1 cellular context compared by ENCODE assay signal in genomic region chr20:35226775-35227681, GRCh38.
TF ChIP-seq lines count a peak whose summit lies in the region.

No MANE protein-coding gene starts in this region.

TF ChIP-seq in HepG2, 621 proteins besides CTCF, POLR2A, EP300 and RAD21 (continued from another document and continues in another):
- TF ChIP-seq, protein P1, sequence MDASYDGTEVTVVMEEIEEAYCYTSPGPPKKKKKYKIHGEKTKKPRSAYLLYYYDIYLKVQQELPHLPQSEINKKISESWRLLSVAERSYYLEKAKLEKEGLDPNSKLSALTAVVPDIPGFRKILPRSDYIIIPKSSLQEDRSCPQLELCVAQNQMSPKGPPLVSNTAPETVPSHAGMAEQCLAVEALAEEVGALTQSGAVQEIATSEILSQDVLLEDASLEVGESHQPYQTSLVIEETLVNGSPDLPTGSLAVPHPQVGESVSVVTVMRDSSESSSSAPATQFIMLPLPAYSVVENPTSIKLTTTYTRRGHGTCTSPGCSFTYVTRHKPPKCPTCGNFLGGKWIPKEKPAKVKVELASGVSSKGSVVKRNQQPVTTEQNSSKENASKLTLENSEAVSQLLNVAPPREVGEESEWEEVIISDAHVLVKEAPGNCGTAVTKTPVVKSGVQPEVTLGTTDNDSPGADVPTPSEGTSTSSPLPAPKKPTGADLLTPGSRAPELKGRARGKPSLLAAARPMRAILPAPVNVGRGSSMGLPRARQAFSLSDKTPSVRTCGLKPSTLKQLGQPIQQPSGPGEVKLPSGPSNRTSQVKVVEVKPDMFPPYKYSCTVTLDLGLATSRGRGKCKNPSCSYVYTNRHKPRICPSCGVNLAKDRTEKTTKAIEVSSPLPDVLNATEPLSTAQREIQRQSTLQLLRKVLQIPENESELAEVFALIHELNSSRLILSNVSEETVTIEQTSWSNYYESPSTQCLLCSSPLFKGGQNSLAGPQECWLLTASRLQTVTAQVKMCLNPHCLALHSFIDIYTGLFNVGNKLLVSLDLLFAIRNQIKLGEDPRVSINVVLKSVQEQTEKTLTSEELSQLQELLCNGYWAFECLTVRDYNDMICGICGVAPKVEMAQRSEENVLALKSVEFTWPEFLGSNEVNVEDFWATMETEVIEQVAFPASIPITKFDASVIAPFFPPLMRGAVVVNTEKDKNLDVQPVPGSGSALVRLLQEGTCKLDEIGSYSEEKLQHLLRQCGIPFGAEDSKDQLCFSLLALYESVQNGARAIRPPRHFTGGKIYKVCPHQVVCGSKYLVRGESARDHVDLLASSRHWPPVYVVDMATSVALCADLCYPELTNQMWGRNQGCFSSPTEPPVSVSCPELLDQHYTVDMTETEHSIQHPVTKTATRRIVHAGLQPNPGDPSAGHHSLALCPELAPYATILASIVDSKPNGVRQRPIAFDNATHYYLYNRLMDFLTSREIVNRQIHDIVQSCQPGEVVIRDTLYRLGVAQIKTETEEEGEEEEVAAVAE (CRISPR knock-in tag; IDR thresholded peaks at IDR 0.05; ENCODE audit: borderline replicate concordance): peak; percentile 84; the same call in 1 of the 2 replicates
- TF ChIP-seq HDAC6 (IDR thresholded peaks at IDR 0.05; ENCODE audit: low read depth, low read length) (no peak), ATF7 (IDR thresholded peaks at IDR 0.05) (no peak), ATF7 (CRISPR knock-in tag; IDR thresholded peaks at IDR 0.05) (peak; percentile 67; the same call in 1 of the 2 replicates), JDP2 (CRISPR knock-in tag; IDR thresholded peaks at IDR 0.05; ENCODE audit: borderline replicate concordance) (no peak; the same call in 1 of the 2 replicates), ZNF326 (CRISPR knock-in tag; IDR thresholded peaks at IDR 0.05; ENCODE audit: borderline replicate concordance) (no peak), MZF1 (CRISPR knock-in tag; IDR thresholded peaks at IDR 0.05; ENCODE audit: borderline replicate concordance) (no peak), MATR3 (CRISPR knock-in tag; IDR thresholded peaks at IDR 0.05) (no peak), BHLHE40 (IDR thresholded peaks at IDR 0.05; ENCODE audit: low read length) (peak; percentile 42; the same call in 1 of the 2 replicates), ATM (IDR thresholded peaks at IDR 0.05; ENCODE audit: borderline replicate concordance) (no peak), IKZF5 (CRISPR knock-in tag; IDR thresholded peaks at IDR 0.05) (peak; percentile 91; the same call in 1 of the 2 replicates), NBN (conservative IDR thresholded peaks at IDR 0.05) (no peak), IRX3 (CRISPR knock-in tag; IDR thresholded peaks at IDR 0.05; ENCODE audit: borderline replicate concordance, low read depth) (peak; percentile 97; the same call in 1 of the 2 replicates), PRPF4 (IDR thresholded peaks at IDR 0.05; ENCODE audit: low read depth, low read length, poor library complexity, severe bottlenecking) (no peak), ZFP36 (IDR thresholded peaks at IDR 0.05; ENCODE audit: borderline replicate concordance, low read depth, low read length, partially characterized antibody) (no peak), PHF21A (CRISPR knock-in tag; IDR thresholded peaks at IDR 0.05) (no peak), ZBED4 (CRISPR knock-in tag; IDR thresholded peaks at IDR 0.05; ENCODE audit: borderline replicate concordance) (peak; percentile 92), ZNF30 (CRISPR knock-in tag; IDR thresholded peaks at IDR 0.05) (peak; percentile 93; the same call in 1 of the 2 replicates), ZNF280B (CRISPR knock-in tag; IDR thresholded peaks at IDR 0.05; ENCODE audit: borderline replicate concordance) (peak; percentile 93), KLF11 (CRISPR knock-in tag; IDR thresholded peaks at IDR 0.05) (peak; percentile 97), ETV5 (CRISPR knock-in tag; IDR thresholded peaks at IDR 0.05; ENCODE audit: borderline replicate concordance) (peak; percentile 52; the same call in 1 of the 2 replicates), EEA1 (CRISPR knock-in tag; IDR thresholded peaks at IDR 0.05; ENCODE audit: borderline replicate concordance) (peak; percentile 81; the same call in 1 of the 2 replicates), MYNN (CRISPR knock-in tag; IDR thresholded peaks at IDR 0.05; ENCODE audit: low read depth) (no peak), U2AF2 (IDR thresholded peaks at IDR 0.05; ENCODE audit: low read depth, low read length) (no peak), ZBTB34 (CRISPR knock-in tag; IDR thresholded peaks at IDR 0.05) (no peak), TERF1 (CRISPR knock-in tag; IDR thresholded peaks at IDR 0.05) (peak; percentile 93; the same call in 1 of the 2 replicates), ZNF790 (CRISPR knock-in tag; IDR thresholded peaks at IDR 0.05; ENCODE audit: borderline replicate concordance) (peak; percentile 99; the same call in 1 of the 2 replicates), KMT2B (CRISPR knock-in tag; IDR thresholded peaks at IDR 0.05) (peak; percentile 83)
- TF ChIP-seq, protein P2, sequence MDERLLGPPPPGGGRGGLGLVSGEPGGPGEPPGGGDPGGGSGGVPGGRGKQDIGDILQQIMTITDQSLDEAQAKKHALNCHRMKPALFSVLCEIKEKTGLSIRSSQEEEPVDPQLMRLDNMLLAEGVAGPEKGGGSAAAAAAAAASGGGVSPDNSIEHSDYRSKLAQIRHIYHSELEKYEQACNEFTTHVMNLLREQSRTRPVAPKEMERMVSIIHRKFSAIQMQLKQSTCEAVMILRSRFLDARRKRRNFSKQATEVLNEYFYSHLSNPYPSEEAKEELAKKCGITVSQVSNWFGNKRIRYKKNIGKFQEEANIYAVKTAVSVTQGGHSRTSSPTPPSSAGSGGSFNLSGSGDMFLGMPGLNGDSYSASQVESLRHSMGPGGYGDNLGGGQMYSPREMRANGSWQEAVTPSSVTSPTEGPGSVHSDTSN (CRISPR knock-in tag; IDR thresholded peaks at IDR 0.05): no peak
- TF ChIP-seq, protein P3, sequence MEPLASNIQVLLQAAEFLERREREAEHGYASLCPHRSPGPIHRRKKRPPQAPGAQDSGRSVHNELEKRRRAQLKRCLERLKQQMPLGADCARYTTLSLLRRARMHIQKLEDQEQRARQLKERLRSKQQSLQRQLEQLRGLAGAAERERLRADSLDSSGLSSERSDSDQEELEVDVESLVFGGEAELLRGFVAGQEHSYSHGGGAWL (CRISPR knock-in tag; IDR thresholded peaks at IDR 0.05): peak; percentile 99
- TF ChIP-seq, protein P4, sequence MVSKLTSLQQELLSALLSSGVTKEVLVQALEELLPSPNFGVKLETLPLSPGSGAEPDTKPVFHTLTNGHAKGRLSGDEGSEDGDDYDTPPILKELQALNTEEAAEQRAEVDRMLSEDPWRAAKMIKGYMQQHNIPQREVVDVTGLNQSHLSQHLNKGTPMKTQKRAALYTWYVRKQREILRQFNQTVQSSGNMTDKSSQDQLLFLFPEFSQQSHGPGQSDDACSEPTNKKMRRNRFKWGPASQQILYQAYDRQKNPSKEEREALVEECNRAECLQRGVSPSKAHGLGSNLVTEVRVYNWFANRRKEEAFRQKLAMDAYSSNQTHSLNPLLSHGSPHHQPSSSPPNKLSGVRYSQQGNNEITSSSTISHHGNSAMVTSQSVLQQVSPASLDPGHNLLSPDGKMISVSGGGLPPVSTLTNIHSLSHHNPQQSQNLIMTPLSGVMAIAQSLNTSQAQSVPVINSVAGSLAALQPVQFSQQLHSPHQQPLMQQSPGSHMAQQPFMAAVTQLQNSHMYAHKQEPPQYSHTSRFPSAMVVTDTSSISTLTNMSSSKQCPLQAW (CRISPR knock-in tag; IDR thresholded peaks at IDR 0.05): 0 out of 2 replicates have a peak, but pooled peaks have one; percentile 22
- TF ChIP-seq, protein P5, sequence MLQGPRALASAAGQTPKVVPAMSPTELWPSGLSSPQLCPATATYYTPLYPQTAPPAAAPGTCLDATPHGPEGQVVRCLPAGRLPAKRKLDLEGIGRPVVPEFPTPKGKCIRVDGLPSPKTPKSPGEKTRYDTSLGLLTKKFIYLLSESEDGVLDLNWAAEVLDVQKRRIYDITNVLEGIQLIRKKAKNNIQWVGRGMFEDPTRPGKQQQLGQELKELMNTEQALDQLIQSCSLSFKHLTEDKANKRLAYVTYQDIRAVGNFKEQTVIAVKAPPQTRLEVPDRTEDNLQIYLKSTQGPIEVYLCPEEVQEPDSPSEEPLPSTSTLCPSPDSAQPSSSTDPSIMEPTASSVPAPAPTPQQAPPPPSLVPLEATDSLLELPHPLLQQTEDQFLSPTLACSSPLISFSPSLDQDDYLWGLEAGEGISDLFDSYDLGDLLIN (CRISPR knock-in tag; IDR thresholded peaks at IDR 0.05; ENCODE audit: borderline replicate concordance): peak; percentile 73; the same call in 1 of the 2 replicates
- TF ChIP-seq, protein P6, sequence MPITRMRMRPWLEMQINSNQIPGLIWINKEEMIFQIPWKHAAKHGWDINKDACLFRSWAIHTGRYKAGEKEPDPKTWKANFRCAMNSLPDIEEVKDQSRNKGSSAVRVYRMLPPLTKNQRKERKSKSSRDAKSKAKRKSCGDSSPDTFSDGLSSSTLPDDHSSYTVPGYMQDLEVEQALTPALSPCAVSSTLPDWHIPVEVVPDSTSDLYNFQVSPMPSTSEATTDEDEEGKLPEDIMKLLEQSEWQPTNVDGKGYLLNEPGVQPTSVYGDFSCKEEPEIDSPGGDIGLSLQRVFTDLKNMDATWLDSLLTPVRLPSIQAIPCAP (CRISPR knock-in tag; IDR thresholded peaks at IDR 0.05; ENCODE audit: low read depth): peak; percentile 86; the same call in 1 of the 2 replicates
- TF ChIP-seq, protein P7, sequence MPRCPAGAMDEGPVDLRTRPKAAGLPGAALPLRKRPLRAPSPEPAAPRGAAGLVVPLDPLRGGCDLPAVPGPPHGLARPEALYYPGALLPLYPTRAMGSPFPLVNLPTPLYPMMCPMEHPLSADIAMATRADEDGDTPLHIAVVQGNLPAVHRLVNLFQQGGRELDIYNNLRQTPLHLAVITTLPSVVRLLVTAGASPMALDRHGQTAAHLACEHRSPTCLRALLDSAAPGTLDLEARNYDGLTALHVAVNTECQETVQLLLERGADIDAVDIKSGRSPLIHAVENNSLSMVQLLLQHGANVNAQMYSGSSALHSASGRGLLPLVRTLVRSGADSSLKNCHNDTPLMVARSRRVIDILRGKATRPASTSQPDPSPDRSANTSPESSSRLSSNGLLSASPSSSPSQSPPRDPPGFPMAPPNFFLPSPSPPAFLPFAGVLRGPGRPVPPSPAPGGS (CRISPR knock-in tag; IDR thresholded peaks at IDR 0.05): peak; percentile 96
- TF ChIP-seq, protein P8, sequence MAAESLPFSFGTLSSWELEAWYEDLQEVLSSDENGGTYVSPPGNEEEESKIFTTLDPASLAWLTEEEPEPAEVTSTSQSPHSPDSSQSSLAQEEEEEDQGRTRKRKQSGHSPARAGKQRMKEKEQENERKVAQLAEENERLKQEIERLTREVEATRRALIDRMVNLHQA (CRISPR knock-in tag; IDR thresholded peaks at IDR 0.05): no peak
